1 cellular context compared by ENCODE assay signal in the genomic region with DNA sequence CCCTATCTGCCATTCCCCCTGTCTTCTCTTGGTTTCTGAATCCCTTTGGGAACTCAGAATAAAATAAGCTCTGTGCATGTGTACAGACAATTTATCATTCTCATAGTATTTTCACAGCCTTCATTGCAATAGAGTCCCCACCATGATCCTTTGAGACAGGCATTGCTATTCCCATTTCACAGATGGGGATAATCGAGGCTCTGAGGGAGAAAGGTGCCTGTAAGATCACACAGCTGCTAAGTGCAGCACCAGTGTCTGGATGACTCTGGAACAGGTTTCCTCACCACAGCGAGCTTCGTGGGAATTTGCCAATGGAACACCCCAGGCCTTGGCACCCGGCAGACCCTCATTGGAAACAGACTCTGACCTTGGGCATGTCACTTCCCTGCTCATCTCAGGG.
TF ChIP-seq lines count a peak whose summit lies in the region.

No MANE protein-coding gene starts in this region.

TF ChIP-seq in K562, 482 proteins besides CTCF, POLR2A, EP300 and RAD21 (continued from another document):
- TF ChIP-seq, protein P1, sequence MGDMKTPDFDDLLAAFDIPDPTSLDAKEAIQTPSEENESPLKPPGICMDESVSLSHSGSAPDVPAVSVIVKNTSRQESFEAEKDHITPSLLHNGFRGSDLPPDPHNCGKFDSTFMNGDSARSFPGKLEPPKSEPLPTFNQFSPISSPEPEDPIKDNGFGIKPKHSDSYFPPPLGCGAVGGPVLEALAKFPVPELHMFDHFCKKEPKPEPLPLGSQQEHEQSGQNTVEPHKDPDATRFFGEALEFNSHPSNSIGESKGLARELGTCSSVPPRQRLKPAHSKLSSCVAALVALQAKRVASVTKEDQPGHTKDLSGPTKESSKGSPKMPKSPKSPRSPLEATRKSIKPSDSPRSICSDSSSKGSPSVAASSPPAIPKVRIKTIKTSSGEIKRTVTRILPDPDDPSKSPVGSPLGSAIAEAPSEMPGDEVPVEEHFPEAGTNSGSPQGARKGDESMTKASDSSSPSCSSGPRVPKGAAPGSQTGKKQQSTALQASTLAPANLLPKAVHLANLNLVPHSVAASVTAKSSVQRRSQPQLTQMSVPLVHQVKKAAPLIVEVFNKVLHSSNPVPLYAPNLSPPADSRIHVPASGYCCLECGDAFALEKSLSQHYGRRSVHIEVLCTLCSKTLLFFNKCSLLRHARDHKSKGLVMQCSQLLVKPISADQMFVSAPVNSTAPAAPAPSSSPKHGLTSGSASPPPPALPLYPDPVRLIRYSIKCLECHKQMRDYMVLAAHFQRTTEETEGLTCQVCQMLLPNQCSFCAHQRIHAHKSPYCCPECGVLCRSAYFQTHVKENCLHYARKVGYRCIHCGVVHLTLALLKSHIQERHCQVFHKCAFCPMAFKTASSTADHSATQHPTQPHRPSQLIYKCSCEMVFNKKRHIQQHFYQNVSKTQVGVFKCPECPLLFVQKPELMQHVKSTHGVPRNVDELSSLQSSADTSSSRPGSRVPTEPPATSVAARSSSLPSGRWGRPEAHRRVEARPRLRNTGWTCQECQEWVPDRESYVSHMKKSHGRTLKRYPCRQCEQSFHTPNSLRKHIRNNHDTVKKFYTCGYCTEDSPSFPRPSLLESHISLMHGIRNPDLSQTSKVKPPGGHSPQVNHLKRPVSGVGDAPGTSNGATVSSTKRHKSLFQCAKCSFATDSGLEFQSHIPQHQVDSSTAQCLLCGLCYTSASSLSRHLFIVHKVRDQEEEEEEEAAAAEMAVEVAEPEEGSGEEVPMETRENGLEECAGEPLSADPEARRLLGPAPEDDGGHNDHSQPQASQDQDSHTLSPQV (IDR thresholded peaks at IDR 0.05) = no peak
- TF ChIP-seq ETV5 (CRISPR knock-in tag; IDR thresholded peaks at IDR 0.05; ENCODE audit: low read depth) (no peak), FUS (optimal IDR thresholded peaks at IDR 0.05; ENCODE audit: low read depth, low read length) (no peak), MYBL2 (IDR thresholded peaks at IDR 0.05; ENCODE audit: low read depth) (no peak), MYBL2 (CRISPR knock-in tag; IDR thresholded peaks at IDR 0.05; ENCODE audit: borderline replicate concordance) (no peak), RBM25 (IDR thresholded peaks at IDR 0.05; ENCODE audit: low read depth, low read length, severe bottlenecking) (peak; percentile 78)
